In the genomic region with DNA sequence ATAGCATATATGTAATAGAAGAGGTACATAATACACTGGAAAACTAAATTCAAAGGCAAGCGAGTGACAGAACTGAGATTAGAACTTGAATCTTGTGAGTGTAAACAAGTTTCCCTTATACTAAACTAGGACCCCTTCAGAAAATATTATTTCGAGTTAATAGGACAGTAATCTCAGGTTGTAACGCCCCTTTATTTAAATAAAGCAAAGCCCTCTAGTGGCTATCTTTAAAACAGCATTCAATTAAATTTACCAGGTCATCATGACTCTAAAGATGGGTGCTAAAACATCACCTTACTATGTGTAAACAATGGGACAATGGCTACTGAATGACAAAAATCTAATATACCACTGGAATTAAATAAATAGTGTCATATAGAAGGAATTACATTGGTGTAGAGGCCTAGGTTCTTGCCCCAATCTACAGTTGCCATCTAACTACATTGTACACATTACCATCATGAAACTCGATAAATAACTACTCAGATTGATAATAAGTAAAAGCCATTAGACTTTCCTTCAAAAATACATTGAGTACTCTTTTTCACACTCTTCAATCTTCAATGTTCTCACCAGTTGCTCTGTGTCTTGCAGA, we compare ENCODE assay signal across 8 cellular contexts.
DNase-seq lines count a peak whose midpoint lies in the region; ATAC-seq and TF ChIP-seq lines count a peak whose summit lies in the region.

No MANE protein-coding gene starts in this region.

- no peak overlapping the region for H3K23ac ChIP-seq in mesenchymal stem cell (ENCODE audit: low read length in 2 of 2)

- no peak overlapping the region for H2AK5ac ChIP-seq in mesenchymal stem cell (ENCODE audit: low read length, severe bottlenecking)

- no peak overlapping the region for H2BK5ac ChIP-seq in mesenchymal stem cell (ENCODE audit: low read depth, low read length, poor library complexity, severe bottlenecking)

- no peak overlapping the region for H3K4me3 ChIP-seq in DND-41 (ENCODE audit: low read depth in 1 of 2, low read length in 2 of 2)
- no peak overlapping the region for H3K4me3 ChIP-seq in mesenchymal stem cell (ENCODE audit: insufficient read depth in 1 of 2, low read depth in 1 of 2, low read length in 2 of 2)

- TF ChIP-seq CTCF in DND-41 (IDR thresholded peaks at IDR 0.05; ENCODE audit: borderline replicate concordance, extremely low read depth, low read length, poor library complexity, severe bottlenecking) (peak; percentile 60), WTC11 (IDR thresholded peaks at IDR 0.05) (peak; percentile 29; the same call in 1 of the 2 replicates)

- no peak overlapping the region for H2BK12ac ChIP-seq in mesenchymal stem cell (ENCODE audit: low read length in 2 of 2)

- H3K9ac ChIP-seq in DND-41 (ENCODE audit: low read depth, low read length), result no peak overlapping the region
- no peak overlapping the region for H3K9ac ChIP-seq in mesenchymal stem cell (ENCODE audit: low read length)

- no peaks in the 10 kb centered on the region for H3K36me3 Mint-ChIP-seq in WTC11

- ATAC-seq in DND-41 (ENCODE audit: insufficient read depth, low read depth), result no peak
- ATAC-seq in HG02973 (IDR thresholded peaks at IDR 0.05; ENCODE audit: unreplicated experiment), result peak; percentile 51
- ATAC-seq in WTC11, result peak; percentile 53
- ATAC-seq in GM18517 (IDR thresholded peaks at IDR 0.05; ENCODE audit: unreplicated experiment), result no peak
- no peak for ATAC-seq in GM21825 (IDR thresholded peaks at IDR 0.05; ENCODE audit: unreplicated experiment)
- ATAC-seq in GM21367 (IDR thresholded peaks at IDR 0.05; ENCODE audit: unreplicated experiment), result no peak

- no peaks in the 10 kb centered on the region for H3K79me2 ChIP-seq in DND-41 (ENCODE audit: insufficient read depth, low read length)

- H3K4me3 Mint-ChIP-seq in WTC11, result no peak overlapping the region

- H3K18ac ChIP-seq in mesenchymal stem cell (ENCODE audit: low read depth in 1 of 2, low read length in 2 of 2), result no peak overlapping the region

- POLR2A ChIA-PET in WTC11 (lab: Charles Lee), result no interaction called here

- H4K8ac ChIP-seq in mesenchymal stem cell (ENCODE audit: low read length), result no peak overlapping the region

- no peaks in the 10 kb centered on the region for H3K9me3 Mint-ChIP-seq in WTC11

- H3K4me1 Mint-ChIP-seq in WTC11, result peaks cover 10% of the 10 kb centered on the region

- no peaks in the 10 kb centered on the region for H4K20me1 ChIP-seq in DND-41 (ENCODE audit: insufficient read depth, low read length)

- H2BK15ac ChIP-seq in mesenchymal stem cell (ENCODE audit: low read depth, poor library complexity, severe bottlenecking), result no peak overlapping the region

- H3K4ac ChIP-seq in mesenchymal stem cell (ENCODE audit: low read depth in 1 of 2, low read length in 2 of 2), result no peak overlapping the region

- no peak overlapping the region for H3K27ac ChIP-seq in DND-41 (ENCODE audit: low read length)
- no peak overlapping the region for H3K27ac ChIP-seq in mesenchymal stem cell (ENCODE audit: low read length, poor library complexity, severe bottlenecking)

- 100% methylated on average over 2 of the region's 4 CpGs for WGBS in mesenchymal stem cell

- H3K4me2 ChIP-seq in DND-41 (ENCODE audit: insufficient read depth, low read length) (no peak overlapping the region), mesenchymal stem cell (ENCODE audit: low read length, poor library complexity, severe bottlenecking) (no peak overlapping the region)

- H3K27me3 ChIP-seq in DND-41 (ENCODE audit: insufficient read depth, low read length, poor library complexity) (no peaks in the 10 kb centered on the region), mesenchymal stem cell (ENCODE audit: control insufficient read depth in 1 of 2, insufficient read depth in 1 of 2, low read length in 2 of 2) (no peaks in the 10 kb centered on the region)

- H2BK120ac ChIP-seq in mesenchymal stem cell (ENCODE audit: low read depth, low read length), result no peak overlapping the region

- no peak overlapping the region for H4K91ac ChIP-seq in mesenchymal stem cell (ENCODE audit: low read length)

- no peaks in the 10 kb centered on the region for H3K27me3 Mint-ChIP-seq in WTC11 (ENCODE audit: low read depth)

- H3K4me1 ChIP-seq in DND-41 (ENCODE audit: insufficient read depth, low read length) (no peaks in the 10 kb centered on the region), mesenchymal stem cell (ENCODE audit: control insufficient read depth, insufficient read depth, low read depth, low read length) (peaks cover under 1% of the 10 kb centered on the region)

- H2AFZ ChIP-seq in DND-41 (ENCODE audit: low read depth, low read length) (no peak overlapping the region), mesenchymal stem cell (ENCODE audit: low read depth, low read length) (no peak overlapping the region)

- H3K36me3 ChIP-seq in DND-41 (ENCODE audit: insufficient read depth, low read length) (no peaks in the 10 kb centered on the region), mesenchymal stem cell (ENCODE audit: control insufficient read depth in 1 of 2, insufficient read depth in 2 of 2, low read depth in 1 of 2, low read length in 2 of 2) (no peaks in the 10 kb centered on the region)

- CTCF ChIA-PET in WTC11 (lab: Charles Lee), result interaction anchor here (1.9 kb wide), 1 partner anchor 11 kb away, joined by 6 read pairs; no protein-coding TSS in a partner anchor

- H3K27ac Mint-ChIP-seq in WTC11, result no peak overlapping the region

- H3K14ac ChIP-seq in mesenchymal stem cell (ENCODE audit: low read length in 2 of 2), result no peak overlapping the region

- H3K79me1 ChIP-seq in mesenchymal stem cell (replicated peaks; ENCODE audit: low read length, poor library complexity, severe bottlenecking), result no peaks in the 10 kb centered on the region

- no peak for DNase-seq in DND-41
- no peak for DNase-seq in WTC11 (ENCODE audit: low spot score)
- peak; percentile 18 for DNase-seq in mesenchymal stem cell
- DNase-seq in NCI-H1092 treated with DMSO at 0.1 percent for 48 hours (lab: John Stamatoyannopoulos, UW), result no peak

- H3K9me3 ChIP-seq in DND-41 (ENCODE audit: insufficient read depth, low read length, severe bottlenecking), result no peaks in the 10 kb centered on the region
- no peaks in the 10 kb centered on the region for H3K9me3 ChIP-seq in mesenchymal stem cell (ENCODE audit: control insufficient read depth, low read length)

TF ChIP-seq in WTC11, 78 proteins besides CTCF, POLR2A, EP300 and RAD21 (continues in another document):
- TF ChIP-seq MXD4 (CRISPR knock-in tag; IDR thresholded peaks at IDR 0.05; ENCODE audit: borderline replicate concordance) (no peak), IRF1 (CRISPR knock-in tag; IDR thresholded peaks at IDR 0.05) (no peak), ZNF281 (CRISPR knock-in tag; IDR thresholded peaks at IDR 0.05) (no peak), OVOL2 (CRISPR knock-in tag; IDR thresholded peaks at IDR 0.05; ENCODE audit: borderline replicate concordance) (no peak), ZSCAN18 (CRISPR knock-in tag; IDR thresholded peaks at IDR 0.05) (no peak), NR2C2 (CRISPR knock-in tag; IDR thresholded peaks at IDR 0.05) (no peak)
- TF ChIP-seq, protein P1, sequence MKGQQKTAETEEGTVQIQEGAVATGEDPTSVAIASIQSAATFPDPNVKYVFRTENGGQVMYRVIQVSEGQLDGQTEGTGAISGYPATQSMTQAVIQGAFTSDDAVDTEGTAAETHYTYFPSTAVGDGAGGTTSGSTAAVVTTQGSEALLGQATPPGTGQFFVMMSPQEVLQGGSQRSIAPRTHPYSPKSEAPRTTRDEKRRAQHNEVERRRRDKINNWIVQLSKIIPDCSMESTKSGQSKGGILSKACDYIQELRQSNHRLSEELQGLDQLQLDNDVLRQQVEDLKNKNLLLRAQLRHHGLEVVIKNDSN (CRISPR knock-in tag; IDR thresholded peaks at IDR 0.05), result no peak

Comparison
In these comparisons a context has a peak if more than half of its experiments do, and no peak if none do; other contexts are left out.
1. ATAC-seq: peak in HG02973 (single experiment) and WTC11 (single experiment); none in DND-41 (single experiment), GM18517 (single experiment), GM21825 (single experiment) and GM21367 (single experiment).